In genomic region chr19:49486710-49487276, GRCh38 we compare ENCODE assay signal across 8 cellular contexts. TPM values are rescaled to one million over a fixed set of nuclear protein-coding genes. Genes with fewer than 3 reads are reported as not detected.
DNase-seq lines count a peak whose midpoint lies in the region; ATAC-seq and TF ChIP-seq lines count a peak whose summit lies in the region.

No MANE protein-coding gene starts in this region.

- no peaks in the 10 kb centered on the region for H3K9me3 ChIP-seq in left lung

- peak overlapping the region; percentile 95 for H3K4me3 Mint-ChIP-seq in T-helper 1 cell treated with Interleukin-12 subunit alpha and Interleukin-12 subunit beta and Interleukin-4 antibody, amounts not matched to agents 30 μg/mL and 1 μg/mL, for 36 hours

- no peaks in the 10 kb centered on the region for H3K27me3 ChIP-seq in left lung

- H3K27ac Mint-ChIP-seq in T-helper 1 cell treated with Interleukin-12 subunit alpha and Interleukin-12 subunit beta and Interleukin-4 antibody, amounts not matched to agents 30 μg/mL and 1 μg/mL, for 36 hours: peak overlapping the region; percentile 92
- H3K27ac Mint-ChIP-seq in activated naive CD4-positive, alpha-beta T cell treated with anti-CD3 and anti-CD28 coated beads, Interleukin-2, amount 50 U/mL, for 72 hours: peak overlapping the region; percentile 100

- peak overlapping the region in 1 of 2 donors; percentile 96 for H3K4me3 ChIP-seq in left lung

- peaks cover 0 to 44% of the 10 kb centered on the region in 2 donors for H3K36me3 ChIP-seq in left lung

- H3K4me1 ChIP-seq in left lung: peaks cover 19 to 40% of the 10 kb centered on the region in 2 donors

- intact Hi-C loops in left lung (cut with DNase I): no loop called here

- H3K27me3 Mint-ChIP-seq in T-helper 1 cell treated with Interleukin-12 subunit alpha and Interleukin-12 subunit beta and Interleukin-4 antibody, amounts not matched to agents 30 μg/mL and 1 μg/mL, for 36 hours (ENCODE audit: low read depth): peaks cover 4% of the 10 kb centered on the region

- no peak for TF ChIP-seq CTCF in left lung (IDR thresholded peaks at IDR 0.05)

- DNase-seq in T-helper 1 cell: no peak
- DNase-seq in activated naive CD4-positive, alpha-beta T cell treated with anti-CD3 and anti-CD28 coated beads, Interleukin-2, amount 50 U/mL, for 72 hours (ENCODE audit: low spot score in 2 of 2): no peak
- DNase-seq in left lung: no peak
- DNase-seq in NCI-H2081 (lab: John Stamatoyannopoulos, UW): no peak
- no peak for DNase-seq in cerebellum (ENCODE audit: low spot score)
- no peak for DNase-seq in NCI-H69 (lab: John Stamatoyannopoulos, UW)

- no peaks in the 10 kb centered on the region for H3K9me3 Mint-ChIP-seq in T-helper 1 cell treated with Interleukin-12 subunit alpha and Interleukin-12 subunit beta and Interleukin-4 antibody, amounts not matched to agents 30 μg/mL and 1 μg/mL, for 36 hours
- H3K9me3 Mint-ChIP-seq in activated naive CD4-positive, alpha-beta T cell treated with anti-CD3 and anti-CD28 coated beads, Interleukin-2, amount 50 U/mL, for 72 hours: no peaks in the 10 kb centered on the region

- H3K4me1 Mint-ChIP-seq in T-helper 1 cell treated with Interleukin-12 subunit alpha and Interleukin-12 subunit beta and Interleukin-4 antibody, amounts not matched to agents 30 μg/mL and 1 μg/mL, for 36 hours (ENCODE audit: low read depth): peaks cover 30% of the 10 kb centered on the region

- H3K27ac ChIP-seq in left lung (peak overlapping the region; percentile 71 to 93), temporal lobe (ENCODE audit: low read depth, low read length) (peak overlapping the region; percentile 73)

- H3K36me3 Mint-ChIP-seq in T-helper 1 cell treated with Interleukin-12 subunit alpha and Interleukin-12 subunit beta and Interleukin-4 antibody, amounts not matched to agents 30 μg/mL and 1 μg/mL, for 36 hours (ENCODE audit: low read depth): peaks cover 62% of the 10 kb centered on the region
- H3K36me3 Mint-ChIP-seq in activated naive CD4-positive, alpha-beta T cell treated with anti-CD3 and anti-CD28 coated beads, Interleukin-2, amount 50 U/mL, for 72 hours: peaks cover 46 to 54% of the 10 kb centered on the region in 2 donors

- ATAC-seq in activated naive CD4-positive, alpha-beta T cell treated with anti-CD3 and anti-CD28 coated beads, Interleukin-2, amount 50 U/mL, for 72 hours: no peak
- no peak for ATAC-seq in left lung

RNA-seq across cellular contexts. Expression of gene RPL13A, which starts 0.6 kb away (rescaled TPM):
- total RNA-seq in activated naive CD4-positive, alpha-beta T cell treated with anti-CD3 and anti-CD28 coated beads, Interleukin-2, amount 50 U/mL, for 72 hours: 1,000 to 10,000 TPM; 4,147 to 5,288 TPM
- total RNA-seq in left lung (1,000 to 10,000 TPM; 1,924 to 2,053 TPM), temporal lobe (1,467 TPM), cerebellum (1,311 TPM)

RNA-seq across cellular contexts. Expression of gene RPS11, which starts 9.4 kb away (rescaled TPM):
- 1,000 to 10,000 TPM; 2,570 to 2,967 TPM for total RNA-seq in activated naive CD4-positive, alpha-beta T cell treated with anti-CD3 and anti-CD28 coated beads, Interleukin-2, amount 50 U/mL, for 72 hours
- 1,000 to 10,000 TPM; 1,463 to 1,657 TPM for total RNA-seq in left lung
- 4,583 TPM for total RNA-seq in temporal lobe
- total RNA-seq in cerebellum: 1,480 TPM

RNA-seq across cellular contexts. Expression of gene FLT3LG, which starts 12.8 kb away (rescaled TPM):
- total RNA-seq in activated naive CD4-positive, alpha-beta T cell treated with anti-CD3 and anti-CD28 coated beads, Interleukin-2, amount 50 U/mL, for 72 hours: 10 to 100 TPM; 49.1 to 64.4 TPM
- total RNA-seq in left lung (10 to 100 TPM in 1 of 2 donors, 1 to 10 TPM in 1; 6.8 to 10.1 TPM), temporal lobe (0.25 TPM), cerebellum (0.36 TPM)

RNA-seq across cellular contexts. Expression of gene FCGRT, which starts 25.7 kb away (rescaled TPM):
- 10 to 100 TPM; 17.5 to 18.1 TPM for total RNA-seq in activated naive CD4-positive, alpha-beta T cell treated with anti-CD3 and anti-CD28 coated beads, Interleukin-2, amount 50 U/mL, for 72 hours
- 100 to 1,000 TPM; 283 to 288 TPM for total RNA-seq in left lung
- total RNA-seq in temporal lobe: 16.2 TPM
- total RNA-seq in cerebellum: 22.7 TPM

RNA-seq across cellular contexts. Expression of gene ALDH16A1, which starts 33.8 kb away (rescaled TPM):
- total RNA-seq in activated naive CD4-positive, alpha-beta T cell treated with anti-CD3 and anti-CD28 coated beads, Interleukin-2, amount 50 U/mL, for 72 hours: 10 to 100 TPM; 22.6 to 34.0 TPM
- 10 to 100 TPM; 29.3 to 54.2 TPM for total RNA-seq in left lung
- 4.4 TPM for total RNA-seq in temporal lobe
- total RNA-seq in cerebellum: 6.4 TPM

Comparison
In these comparisons a context has a peak if more than half of its experiments do, and no peak if none do; other contexts are left out.
1. RNA of gene FLT3LG, which starts 12.8 kb away (total RNA-seq): 49.1 to 64.4 TPM in activated naive CD4-positive, alpha-beta T cell treated with anti-CD3 and anti-CD28 coated beads, Interleukin-2, amount 50 U/mL, for 72 hours; 6.8 to 10.1 TPM in left lung, 0.36 TPM in cerebellum (single experiment) and 0.25 TPM in temporal lobe (single experiment); every median in the first group is over 4 times any median in the second.